In genomic region chr7:44103941-44104879, GRCh38 we compare ENCODE assay signal across 8 cellular contexts. TPM values are rescaled to one million over a fixed set of nuclear protein-coding genes. Genes with fewer than 3 reads are reported as not detected.
DNase-seq lines count a peak whose midpoint lies in the region; ATAC-seq, FAIRE-seq and TF ChIP-seq lines count a peak whose summit lies in the region.

AEBP1 (plus strand) TSS chr7:44104345; CDS start chr7:44104666, 321 bp downstream.

- POLR2A ChIA-PET in CD4-positive, alpha-beta T cell (lab: Charles Lee), result interaction anchor here (0.9 to 1.2 kb wide), 3 partner anchors 12 to 60 kb away, joined by 3 to 4 read pairs (median 3); partner anchors contain the start of genes DBNL and POLD2

- peaks cover 16% of the 10 kb centered on the region for H3K4me1 Mint-ChIP-seq in CD4-positive, alpha-beta T cell (ENCODE audit: low read depth)
- peaks cover 19% of the 10 kb centered on the region for H3K4me1 Mint-ChIP-seq in stimulated activated naive CD8-positive, alpha-beta T cell treated with anti-CD3 and anti-CD28 coated beads, Interleukin-15, Interleukin-2, amounts not matched to agents 100 ng/mL and 50 ng/mL, for 24 hours (ENCODE audit: low read depth)

- peak within 1 kb of the TSS; percentile 50 for H3K27ac ChIP-seq in CD4-positive, alpha-beta T cell (ENCODE audit: low read depth, low read length)
- peak within 1 kb of the TSS; percentile 94 for H3K27ac ChIP-seq in layer of hippocampus (ENCODE audit: low read depth, low read length)

- no peak for FAIRE-seq in bronchial epithelial cell (lab: Jason Lieb, UNC)

- intact Hi-C loops in CD4-positive, alpha-beta T cell (cut with DNase I, micrococcal nuclease), result no loop called here

- H3K27ac Mint-ChIP-seq in CD4-positive, alpha-beta T cell, result peak within 1 kb of the TSS; percentile 69
- H3K27ac Mint-ChIP-seq in stimulated activated naive CD8-positive, alpha-beta T cell treated with anti-CD3 and anti-CD28 coated beads, Interleukin-15, Interleukin-2, amounts not matched to agents 100 ng/mL and 50 ng/mL, for 24 hours, result peak within 1 kb of the TSS; percentile 67

- H3K27me3 ChIP-seq in CD4-positive, alpha-beta T cell (ENCODE audit: control insufficient read depth, insufficient read depth, low read length), result no peaks in the 10 kb centered on the region
- H3K27me3 ChIP-seq in bronchial epithelial cell (ENCODE audit: control insufficient read depth, insufficient read depth, low read length), result no peaks in the 10 kb centered on the region
- peaks cover 3% of the 10 kb centered on the region for H3K27me3 ChIP-seq in layer of hippocampus (ENCODE audit: control insufficient read depth, insufficient read depth, low read length)

- no peak for TF ChIP-seq CTCF in CD4-positive, alpha-beta T cell (IDR thresholded peaks at IDR 0.05)
- no peak for TF ChIP-seq CTCF in bronchial epithelial cell (IDR thresholded peaks at IDR 0.05; ENCODE audit: insufficient read depth, low read length, severe bottlenecking)

- H3K4me3 Mint-ChIP-seq in CD4-positive, alpha-beta T cell, result peak within 1 kb of the TSS; percentile 87
- peak within 1 kb of the TSS; percentile 85 for H3K4me3 Mint-ChIP-seq in stimulated activated naive CD8-positive, alpha-beta T cell treated with anti-CD3 and anti-CD28 coated beads, Interleukin-15, Interleukin-2, amounts not matched to agents 100 ng/mL and 50 ng/mL, for 24 hours

- H3K27me3 Mint-ChIP-seq in CD4-positive, alpha-beta T cell, result peaks cover 5% of the 10 kb centered on the region
- H3K27me3 Mint-ChIP-seq in stimulated activated naive CD8-positive, alpha-beta T cell treated with anti-CD3 and anti-CD28 coated beads, Interleukin-15, Interleukin-2, amounts not matched to agents 100 ng/mL and 50 ng/mL, for 24 hours, result peaks cover 3% of the 10 kb centered on the region

- H3K36me3 ChIP-seq in bronchial epithelial cell (ENCODE audit: control insufficient read depth, insufficient read depth, low read length), result no peaks in the 10 kb centered on the region

- peak; percentile 54 for ATAC-seq in CD4-positive, alpha-beta T cell (ENCODE audit: poor library complexity)
- no peak for ATAC-seq in HG03025 (IDR thresholded peaks at IDR 0.05; ENCODE audit: low FRiP score, unreplicated experiment)

- no peaks in the 10 kb centered on the region for H3K9me3 ChIP-seq in CD4-positive, alpha-beta T cell (ENCODE audit: control insufficient read depth, low read length)

- H3K4me3 ChIP-seq in bronchial epithelial cell (ENCODE audit: low read depth, low read length), result peak within 1 kb of the TSS; percentile 15

- peak in 2 of 10 experiments; percentile 23 to 36 for DNase-seq in CD4-positive, alpha-beta T cell
- DNase-seq in NCI-H82 treated with DMSO at 0.1 percent for 48 hours (lab: John Stamatoyannopoulos, UW; ENCODE audit: unreplicated experiment), result peak; percentile 21
- no peak for DNase-seq in bronchial epithelial cell (ENCODE audit: low read depth)
- DNase-seq in NCI-H2029 treated with DMSO at 0.1 percent for 48 hours (lab: John Stamatoyannopoulos, UW), result no peak
- no peak for DNase-seq in GOT3 (lab: John Stamatoyannopoulos, UW)

- peaks cover 3% of the 10 kb centered on the region for H3K36me3 Mint-ChIP-seq in CD4-positive, alpha-beta T cell (ENCODE audit: low read depth)
- H3K36me3 Mint-ChIP-seq in stimulated activated naive CD8-positive, alpha-beta T cell treated with anti-CD3 and anti-CD28 coated beads, Interleukin-15, Interleukin-2, amounts not matched to agents 100 ng/mL and 50 ng/mL, for 24 hours (ENCODE audit: low read depth), result no peaks in the 10 kb centered on the region

- CTCF ChIA-PET in CD4-positive, alpha-beta T cell (lab: Charles Lee), result interaction anchor here (1.5 kb wide), 1 partner anchor 23 kb away, joined by 3 read pairs; no protein-coding TSS in a partner anchor

- no peaks in the 10 kb centered on the region for H3K9me3 Mint-ChIP-seq in CD4-positive, alpha-beta T cell
- H3K9me3 Mint-ChIP-seq in stimulated activated naive CD8-positive, alpha-beta T cell treated with anti-CD3 and anti-CD28 coated beads, Interleukin-15, Interleukin-2, amounts not matched to agents 100 ng/mL and 50 ng/mL, for 24 hours, result no peaks in the 10 kb centered on the region

RNA-seq across cellular contexts. Expression of gene AEBP1, which starts in this region (rescaled TPM):
- 10 to 100 TPM; 20.3 to 21.3 TPM for total RNA-seq in CD4-positive, alpha-beta T cell
- 0.26 TPM in 2 replicates for total RNA-seq in bronchial epithelial cell

Comparison
In these comparisons a context has a peak if more than half of its experiments do, and no peak if none do; other contexts are left out.
1. RNA of gene AEBP1 (total RNA-seq): 20.3 to 21.3 TPM in CD4-positive, alpha-beta T cell; 0.26 TPM in bronchial epithelial cell; every median in the first group is over 10 times any median in the second.